Comparison of ENCODE assay signal across 1 cellular context in the genomic region with DNA sequence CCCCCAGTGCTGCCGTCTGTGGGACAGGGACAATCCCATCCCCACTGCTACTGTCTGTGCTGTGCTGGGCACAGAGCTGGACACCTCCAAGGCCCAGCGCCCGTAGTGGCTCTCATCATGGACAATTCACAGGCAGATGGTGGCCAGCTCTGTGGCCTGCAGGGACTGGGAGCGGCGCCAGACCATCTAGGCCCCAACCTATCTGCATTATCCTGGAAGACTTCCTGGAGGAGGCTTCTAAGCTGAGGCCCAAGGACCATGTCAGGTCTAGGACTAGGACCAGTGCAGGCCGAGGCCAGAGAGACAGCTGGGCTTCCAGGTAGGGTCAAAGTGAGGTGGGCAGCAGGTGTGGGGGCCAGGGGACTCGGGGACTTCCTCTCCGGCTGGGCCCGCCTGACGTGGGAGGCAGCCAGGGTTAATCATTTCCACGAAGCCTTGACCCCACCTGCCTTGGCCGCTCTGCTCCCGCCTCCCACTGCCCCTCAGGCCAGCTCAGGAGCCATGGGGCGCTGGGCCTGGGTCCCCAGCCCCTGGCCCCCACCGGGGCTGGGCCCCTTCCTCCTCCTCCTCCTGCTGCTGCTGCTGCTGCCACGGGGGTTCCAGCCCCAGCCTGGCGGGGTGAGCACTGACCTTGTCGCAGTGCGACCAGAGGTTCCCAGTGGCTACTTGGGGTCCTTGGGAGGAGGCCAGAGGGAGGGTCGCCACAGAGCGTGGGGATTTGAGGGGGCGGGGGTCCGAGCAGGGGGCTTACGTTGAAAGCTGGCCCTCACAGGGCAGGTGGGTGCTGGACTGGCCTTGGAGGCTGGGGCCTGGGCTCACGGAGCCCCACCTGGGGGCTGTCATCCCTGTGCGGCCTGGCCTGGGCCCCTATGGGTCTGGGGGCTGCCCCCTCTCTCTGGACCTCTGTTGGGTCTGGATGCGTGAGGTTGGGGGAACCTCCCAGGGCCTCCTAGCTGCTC.
TF ChIP-seq lines count a peak whose summit lies in the region.

Gene HGFAC, plus strand, starts transcription at position 468 of the 959 bp plus-strand sequence. Its CDS starts 34 bp downstream, at position 502.

TF ChIP-seq in HepG2, 621 proteins besides CTCF, POLR2A, EP300 and RAD21 (continued from another document and continues in another):
- TF ChIP-seq BATF2 (CRISPR knock-in tag; IDR thresholded peaks at IDR 0.05) (no peak), ZSCAN9 (CRISPR knock-in tag; IDR thresholded peaks at IDR 0.05; ENCODE audit: borderline replicate concordance) (no peak), MZF1 (CRISPR knock-in tag; IDR thresholded peaks at IDR 0.05; ENCODE audit: borderline replicate concordance) (no peak), RBAK (CRISPR knock-in tag; IDR thresholded peaks at IDR 0.05) (no peak), TFAP4 (IDR thresholded peaks at IDR 0.05; ENCODE audit: borderline replicate concordance, low read depth) (peak; percentile 74; the same call in 1 of the 2 replicates), ZNF451 (CRISPR knock-in tag; IDR thresholded peaks at IDR 0.05) (peak; percentile 27), SMYD3 (CRISPR knock-in tag; IDR thresholded peaks at IDR 0.05) (no peak), ZNF781 (CRISPR knock-in tag; IDR thresholded peaks at IDR 0.05; ENCODE audit: borderline replicate concordance, not compliant biosample characterization) (peak; percentile 53), MTF2 (CRISPR knock-in tag; IDR thresholded peaks at IDR 0.05; ENCODE audit: borderline replicate concordance) (no peak), ZNF557 (CRISPR knock-in tag; IDR thresholded peaks at IDR 0.05) (no peak), ZNF605 (CRISPR knock-in tag; IDR thresholded peaks at IDR 0.05) (no peak; the same call in 1 of the 2 replicates), MTF1 (CRISPR knock-in tag; IDR thresholded peaks at IDR 0.05) (no peak), HNRNPK (IDR thresholded peaks at IDR 0.05; ENCODE audit: low read depth, low read length, poor library complexity, severe bottlenecking) (no peak), ZNF737 (CRISPR knock-in tag; IDR thresholded peaks at IDR 0.05; ENCODE audit: borderline replicate concordance) (no peak), ZNF296 (CRISPR knock-in tag; conservative IDR thresholded peaks at IDR 0.05) (peak; percentile 20; the same call in 1 of the 2 replicates), ZNF280D (CRISPR knock-in tag; IDR thresholded peaks at IDR 0.05) (peak; percentile 25; the same call in 1 of the 2 replicates), ZNF430 (CRISPR knock-in tag; IDR thresholded peaks at IDR 0.05) (peak; percentile 91; the same call in 1 of the 2 replicates), ESRRA (CRISPR knock-in tag; IDR thresholded peaks at IDR 0.05; ENCODE audit: low read depth) (no peak), ONECUT2 (CRISPR knock-in tag; IDR thresholded peaks at IDR 0.05) (no peak), YY1 (IDR thresholded peaks at IDR 0.05; ENCODE audit: insufficient read depth, insufficient replicate concordance, low read depth, low read length) (no peak), RNF219 (CRISPR knock-in tag; IDR thresholded peaks at IDR 0.05) (no peak), FOXP1 (IDR thresholded peaks at IDR 0.05) (no peak), FOXP1 (CRISPR knock-in tag; IDR thresholded peaks at IDR 0.05) (no peak; the same call in 1 of the 2 replicates), ZNF354B (CRISPR knock-in tag; IDR thresholded peaks at IDR 0.05) (no peak), SRSF4 (IDR thresholded peaks at IDR 0.05; ENCODE audit: low read depth, low read length, poor library complexity, severe bottlenecking) (no peak), ZNF589 (CRISPR knock-in tag; conservative IDR thresholded peaks at IDR 0.05) (no peak), SP2 (CRISPR knock-in tag; IDR thresholded peaks at IDR 0.05) (no peak)
- TF ChIP-seq, protein P1, sequence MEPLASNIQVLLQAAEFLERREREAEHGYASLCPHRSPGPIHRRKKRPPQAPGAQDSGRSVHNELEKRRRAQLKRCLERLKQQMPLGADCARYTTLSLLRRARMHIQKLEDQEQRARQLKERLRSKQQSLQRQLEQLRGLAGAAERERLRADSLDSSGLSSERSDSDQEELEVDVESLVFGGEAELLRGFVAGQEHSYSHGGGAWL (CRISPR knock-in tag; IDR thresholded peaks at IDR 0.05), result no peak
- TF ChIP-seq, protein P2, sequence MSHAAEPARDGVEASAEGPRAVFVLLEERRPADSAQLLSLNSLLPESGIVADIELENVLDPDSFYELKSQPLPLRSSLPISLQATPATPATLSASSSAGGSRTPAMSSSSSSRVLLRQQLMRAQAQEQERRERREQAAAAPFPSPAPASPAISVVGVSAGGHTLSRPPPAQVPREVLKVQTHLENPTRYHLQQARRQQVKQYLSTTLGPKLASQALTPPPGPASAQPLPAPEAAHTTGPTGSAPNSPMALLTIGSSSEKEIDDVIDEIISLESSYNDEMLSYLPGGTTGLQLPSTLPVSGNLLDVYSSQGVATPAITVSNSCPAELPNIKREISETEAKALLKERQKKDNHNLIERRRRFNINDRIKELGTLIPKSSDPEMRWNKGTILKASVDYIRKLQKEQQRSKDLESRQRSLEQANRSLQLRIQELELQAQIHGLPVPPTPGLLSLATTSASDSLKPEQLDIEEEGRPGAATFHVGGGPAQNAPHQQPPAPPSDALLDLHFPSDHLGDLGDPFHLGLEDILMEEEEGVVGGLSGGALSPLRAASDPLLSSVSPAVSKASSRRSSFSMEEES (CRISPR knock-in tag; IDR thresholded peaks at IDR 0.05), result no peak
- TF ChIP-seq, protein P3, sequence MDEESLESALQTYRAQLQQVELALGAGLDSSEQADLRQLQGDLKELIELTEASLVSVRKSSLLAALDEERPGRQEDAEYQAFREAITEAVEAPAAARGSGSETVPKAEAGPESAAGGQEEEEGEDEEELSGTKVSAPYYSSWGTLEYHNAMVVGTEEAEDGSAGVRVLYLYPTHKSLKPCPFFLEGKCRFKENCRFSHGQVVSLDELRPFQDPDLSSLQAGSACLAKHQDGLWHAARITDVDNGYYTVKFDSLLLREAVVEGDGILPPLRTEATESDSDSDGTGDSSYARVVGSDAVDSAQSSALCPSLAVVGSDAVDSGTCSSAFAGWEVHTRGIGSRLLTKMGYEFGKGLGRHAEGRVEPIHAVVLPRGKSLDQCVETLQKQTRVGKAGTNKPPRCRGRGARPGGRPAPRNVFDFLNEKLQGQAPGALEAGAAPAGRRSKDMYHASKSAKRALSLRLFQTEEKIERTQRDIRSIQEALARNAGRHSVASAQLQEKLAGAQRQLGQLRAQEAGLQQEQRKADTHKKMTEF (CRISPR knock-in tag; IDR thresholded peaks at IDR 0.05), result peak; percentile 29; the same call in 1 of the 2 replicates
- TF ChIP-seq, protein P4, sequence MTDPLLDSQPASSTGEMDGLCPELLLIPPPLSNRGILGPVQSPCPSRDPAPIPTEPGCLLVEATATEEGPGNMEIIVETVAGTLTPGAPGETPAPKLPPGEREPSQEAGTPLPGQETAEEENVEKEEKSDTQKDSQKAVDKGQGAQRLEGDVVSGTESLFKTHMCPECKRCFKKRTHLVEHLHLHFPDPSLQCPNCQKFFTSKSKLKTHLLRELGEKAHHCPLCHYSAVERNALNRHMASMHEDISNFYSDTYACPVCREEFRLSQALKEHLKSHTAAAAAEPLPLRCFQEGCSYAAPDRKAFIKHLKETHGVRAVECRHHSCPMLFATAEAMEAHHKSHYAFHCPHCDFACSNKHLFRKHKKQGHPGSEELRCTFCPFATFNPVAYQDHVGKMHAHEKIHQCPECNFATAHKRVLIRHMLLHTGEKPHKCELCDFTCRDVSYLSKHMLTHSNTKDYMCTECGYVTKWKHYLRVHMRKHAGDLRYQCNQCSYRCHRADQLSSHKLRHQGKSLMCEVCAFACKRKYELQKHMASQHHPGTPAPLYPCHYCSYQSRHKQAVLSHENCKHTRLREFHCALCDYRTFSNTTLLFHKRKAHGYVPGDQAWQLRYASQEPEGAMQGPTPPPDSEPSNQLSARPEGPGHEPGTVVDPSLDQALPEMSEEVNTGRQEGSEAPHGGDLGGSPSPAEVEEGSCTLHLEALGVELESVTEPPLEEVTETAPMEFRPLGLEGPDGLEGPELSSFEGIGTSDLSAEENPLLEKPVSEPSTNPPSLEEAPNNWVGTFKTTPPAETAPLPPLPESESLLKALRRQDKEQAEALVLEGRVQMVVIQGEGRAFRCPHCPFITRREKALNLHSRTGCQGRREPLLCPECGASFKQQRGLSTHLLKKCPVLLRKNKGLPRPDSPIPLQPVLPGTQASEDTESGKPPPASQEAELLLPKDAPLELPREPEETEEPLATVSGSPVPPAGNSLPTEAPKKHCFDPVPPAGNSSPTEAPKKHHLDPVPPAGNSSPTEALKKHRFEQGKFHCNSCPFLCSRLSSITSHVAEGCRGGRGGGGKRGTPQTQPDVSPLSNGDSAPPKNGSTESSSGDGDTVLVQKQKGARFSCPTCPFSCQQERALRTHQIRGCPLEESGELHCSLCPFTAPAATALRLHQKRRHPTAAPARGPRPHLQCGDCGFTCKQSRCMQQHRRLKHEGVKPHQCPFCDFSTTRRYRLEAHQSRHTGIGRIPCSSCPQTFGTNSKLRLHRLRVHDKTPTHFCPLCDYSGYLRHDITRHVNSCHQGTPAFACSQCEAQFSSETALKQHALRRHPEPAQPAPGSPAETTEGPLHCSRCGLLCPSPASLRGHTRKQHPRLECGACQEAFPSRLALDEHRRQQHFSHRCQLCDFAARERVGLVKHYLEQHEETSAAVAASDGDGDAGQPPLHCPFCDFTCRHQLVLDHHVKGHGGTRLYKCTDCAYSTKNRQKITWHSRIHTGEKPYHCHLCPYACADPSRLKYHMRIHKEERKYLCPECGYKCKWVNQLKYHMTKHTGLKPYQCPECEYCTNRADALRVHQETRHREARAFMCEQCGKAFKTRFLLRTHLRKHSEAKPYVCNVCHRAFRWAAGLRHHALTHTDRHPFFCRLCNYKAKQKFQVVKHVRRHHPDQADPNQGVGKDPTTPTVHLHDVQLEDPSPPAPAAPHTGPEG (CRISPR knock-in tag; IDR thresholded peaks at IDR 0.05), result no peak
- TF ChIP-seq, protein P5, sequence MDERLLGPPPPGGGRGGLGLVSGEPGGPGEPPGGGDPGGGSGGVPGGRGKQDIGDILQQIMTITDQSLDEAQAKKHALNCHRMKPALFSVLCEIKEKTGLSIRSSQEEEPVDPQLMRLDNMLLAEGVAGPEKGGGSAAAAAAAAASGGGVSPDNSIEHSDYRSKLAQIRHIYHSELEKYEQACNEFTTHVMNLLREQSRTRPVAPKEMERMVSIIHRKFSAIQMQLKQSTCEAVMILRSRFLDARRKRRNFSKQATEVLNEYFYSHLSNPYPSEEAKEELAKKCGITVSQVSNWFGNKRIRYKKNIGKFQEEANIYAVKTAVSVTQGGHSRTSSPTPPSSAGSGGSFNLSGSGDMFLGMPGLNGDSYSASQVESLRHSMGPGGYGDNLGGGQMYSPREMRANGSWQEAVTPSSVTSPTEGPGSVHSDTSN (CRISPR knock-in tag; IDR thresholded peaks at IDR 0.05), result no peak
- TF ChIP-seq, protein P6, sequence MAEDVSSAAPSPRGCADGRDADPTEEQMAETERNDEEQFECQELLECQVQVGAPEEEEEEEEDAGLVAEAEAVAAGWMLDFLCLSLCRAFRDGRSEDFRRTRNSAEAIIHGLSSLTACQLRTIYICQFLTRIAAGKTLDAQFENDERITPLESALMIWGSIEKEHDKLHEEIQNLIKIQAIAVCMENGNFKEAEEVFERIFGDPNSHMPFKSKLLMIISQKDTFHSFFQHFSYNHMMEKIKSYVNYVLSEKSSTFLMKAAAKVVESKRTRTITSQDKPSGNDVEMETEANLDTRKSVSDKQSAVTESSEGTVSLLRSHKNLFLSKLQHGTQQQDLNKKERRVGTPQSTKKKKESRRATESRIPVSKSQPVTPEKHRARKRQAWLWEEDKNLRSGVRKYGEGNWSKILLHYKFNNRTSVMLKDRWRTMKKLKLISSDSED (CRISPR knock-in tag; IDR thresholded peaks at IDR 0.05), result no peak
